Comparison of ENCODE assay signal across 9 cellular contexts in genomic region chr7:26681819-26682418, GRCh38.
DNase-seq lines count a peak whose midpoint lies in the region; ATAC-seq, FAIRE-seq and TF ChIP-seq lines count a peak whose summit lies in the region.
"Had no signal": no experiment of that assay in that cellular context is flagged by ENCODE, and none has a peak within 500 bp of the region (broad histone marks: within the 10 kb centered on the region; RNA-seq: fewer than 3 reads in every experiment).

No MANE protein-coding gene starts in this region.

- no peaks in the 10 kb centered on the region for H4K20me1 ChIP-seq in hepatocyte (ENCODE audit: insufficient read depth, poor library complexity, severe bottlenecking)

- no peaks in the 10 kb centered on the region for H3K9me3 ChIP-seq in hepatocyte (ENCODE audit: low read depth)
- H3K9me3 ChIP-seq: SJSA1 had no signal

- peak; percentile 73 for ATAC-seq in SK-N-SH treated with all-trans-retinoic acid at 6 μM for 48 hours
- ATAC-seq in GM21526 (IDR thresholded peaks at IDR 0.05; ENCODE audit: low FRiP score, unreplicated experiment) = no peak
- ATAC-seq in HG02798 (IDR thresholded peaks at IDR 0.05; ENCODE audit: poor library complexity, unreplicated experiment) = no peak

- no peaks in the 10 kb centered on the region for H3K79me2 ChIP-seq in hepatocyte

- TF ChIP-seq CTCF in hepatocyte (IDR thresholded peaks at IDR 0.05; ENCODE audit: poor library complexity) = peak; percentile 74

- peaks cover 5% of the 10 kb centered on the region for H3K4me1 ChIP-seq in hepatocyte (ENCODE audit: insufficient read depth)

- DNase-seq in DMS153 treated with DMSO at 0.1 percent for 48 hours (lab: John Stamatoyannopoulos, UW; ENCODE audit: unreplicated experiment) = peak; percentile 62
- DNase-seq in HT1080 (ENCODE audit: low read depth) = peak; percentile 39
- DNase-seq in hepatocyte (ENCODE audit: low spot score) = peak; percentile 29
- DNase-seq in urothelium cell line (ENCODE audit: low spot score) = peak; percentile 38
- DNase-seq in foreskin melanocyte = no peak

- no peaks in the 10 kb centered on the region for H3K36me3 ChIP-seq in hepatocyte (replicated peaks; ENCODE audit: insufficient read depth, low read depth)
- H3K36me3 ChIP-seq: SJSA1 had no signal

- no peak overlapping the region for H2AFZ ChIP-seq in hepatocyte

- WGBS in hepatocyte (ENCODE audit: low lambda C conversion rate, missing lambda C conversion rate) = 44% methylated on average over 3 of the region's 3 CpGs

- no peak for FAIRE-seq in urothelium cell line (lab: Jason Lieb, UNC)

- no peak overlapping the region for H3K27ac ChIP-seq in hepatocyte
- H3K27ac ChIP-seq: SJSA1 had no signal

- H3K27me3 ChIP-seq in hepatocyte = no peaks in the 10 kb centered on the region
- H3K27me3 ChIP-seq: SJSA1 had no signal

- H3K4me2 ChIP-seq in hepatocyte = no peak overlapping the region

- no peak overlapping the region for H3K4me3 ChIP-seq in hepatocyte
- H3K4me3 ChIP-seq: SJSA1 had no signal

- no peaks in the 10 kb centered on the region for H3K9me2 ChIP-seq in hepatocyte (replicated peaks; ENCODE audit: insufficient read depth)

TF ChIP-seq in SK-N-SH treated with all-trans-retinoic acid at 6 μM for 48 hours, 23 proteins besides CTCF, POLR2A, EP300 and RAD21:
- TF ChIP-seq POU6F1 (CRISPR knock-in tag; IDR thresholded peaks at IDR 0.05; ENCODE audit: borderline replicate concordance, low read depth) (no peak), ZNF8 (CRISPR knock-in tag; IDR thresholded peaks at IDR 0.05) (no peak), SNAI2 (CRISPR knock-in tag; IDR thresholded peaks at IDR 0.05) (no peak)
